In genomic region chr4:177339794-177340374, GRCh38 we compare ENCODE assay signal across 1 cellular context.
TF ChIP-seq lines count a peak whose summit lies in the region.

No MANE protein-coding gene starts in this region.

TF ChIP-seq in H1, 55 proteins besides CTCF, POLR2A, EP300 and RAD21:
- TF ChIP-seq BCL11A (IDR thresholded peaks at IDR 0.05; ENCODE audit: low read depth in 2 of 2, low read length in 2 of 2) (no peak), KDM4A (IDR thresholded peaks at IDR 0.05; ENCODE audit: low read depth, low read length, severe bottlenecking) (no peak), CEBPB (IDR thresholded peaks at IDR 0.05; ENCODE audit: low read depth, low read length) (no peak), SUZ12 (IDR thresholded peaks at IDR 0.05; ENCODE audit: low read length) (no peak), PHF8 (conservative IDR thresholded peaks at IDR 0.05; ENCODE audit: low read depth, low read length) (no peak), BACH1 (IDR thresholded peaks at IDR 0.05; ENCODE audit: low read length) (no peak), BRCA1 (IDR thresholded peaks at IDR 0.05; ENCODE audit: low read depth, low read length) (no peak), NRF1 (IDR thresholded peaks at IDR 0.05; ENCODE audit: low read depth, low read length) (no peak), EGR1 (IDR thresholded peaks at IDR 0.05; ENCODE audit: borderline replicate concordance, low read depth, low read length) (no peak), SIN3A (conservative IDR thresholded peaks at IDR 0.05 in 1 of 2, IDR thresholded peaks at IDR 0.05 in 1 of 2; ENCODE audit: low read depth in 1 of 2, low read length in 2 of 2) (no peak), YY1 (IDR thresholded peaks at IDR 0.05; ENCODE audit: low read depth, low read length) (no peak), HDAC6 (IDR thresholded peaks at IDR 0.05; ENCODE audit: low read depth, low read length) (no peak)
- TF ChIP-seq, protein P1, sequence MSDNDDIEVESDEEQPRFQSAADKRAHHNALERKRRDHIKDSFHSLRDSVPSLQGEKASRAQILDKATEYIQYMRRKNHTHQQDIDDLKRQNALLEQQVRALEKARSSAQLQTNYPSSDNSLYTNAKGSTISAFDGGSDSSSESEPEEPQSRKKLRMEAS (IDR thresholded peaks at IDR 0.05) = no peak
